ENCODE assay signal across 8 cellular contexts in the genomic region with DNA sequence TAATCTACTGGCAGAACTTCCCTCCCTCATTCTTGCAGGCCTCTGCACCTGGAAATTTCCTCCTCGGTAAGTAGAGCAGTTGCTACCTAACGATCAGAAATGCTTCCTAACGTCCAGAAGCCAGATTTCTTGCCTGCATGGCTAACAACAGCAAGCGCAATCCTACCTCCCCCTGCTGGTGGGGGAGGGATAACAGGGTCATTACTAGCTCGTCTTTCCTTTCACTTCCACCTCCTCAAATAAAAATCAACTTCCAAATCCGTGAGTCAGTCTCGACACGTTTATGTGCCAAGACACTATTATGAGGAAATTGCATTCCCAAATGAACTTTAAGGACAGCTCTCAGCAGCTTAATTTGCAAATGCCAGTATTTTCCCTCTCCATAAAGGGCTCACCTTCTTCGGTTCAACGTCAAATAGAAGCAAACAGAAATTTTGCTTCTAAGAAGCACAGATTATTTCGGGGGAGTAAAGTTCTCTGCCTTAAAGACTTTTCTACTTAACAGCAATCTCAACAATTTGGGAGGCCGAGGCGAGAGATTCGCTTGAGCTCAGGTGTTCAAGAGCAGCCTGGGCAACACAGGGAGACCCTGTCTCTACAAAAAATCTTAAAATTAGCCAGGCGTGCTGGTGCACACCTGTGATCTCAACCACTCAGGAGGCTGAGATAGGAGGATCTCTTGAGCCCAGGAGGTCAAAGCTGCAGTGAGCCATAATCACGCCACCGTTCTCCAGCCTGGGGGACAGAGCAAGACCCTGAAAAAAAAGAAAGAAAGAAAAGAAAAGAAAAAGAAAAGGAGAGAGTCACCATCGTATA.
DNase-seq lines count a peak whose midpoint lies in the region; ATAC-seq, FAIRE-seq and TF ChIP-seq lines count a peak whose summit lies in the region.
"Had no signal": no experiment of that assay in that cellular context is flagged by ENCODE, and none has a peak within 500 bp of the region (broad histone marks: within the 10 kb centered on the region; RNA-seq: fewer than 3 reads in every experiment).

No MANE protein-coding gene starts in this region.

- FAIRE-seq in HTR-8/SVneo (lab: Jason Lieb, UNC): peak; percentile 86
- FAIRE-seq: astrocyte had no signal

- peak overlapping the region; percentile 62 for H2AFZ ChIP-seq in osteoblast (ENCODE audit: low read length)

- peak; percentile 76 for ATAC-seq in GM19395 (IDR thresholded peaks at IDR 0.05; ENCODE audit: unreplicated experiment)

- TF ChIP-seq CTCF in endothelial cell (IDR thresholded peaks at IDR 0.05; ENCODE audit: unreplicated experiment) (peak; percentile 85), osteoblast (IDR thresholded peaks at IDR 0.05; ENCODE audit: extremely low read depth, low read depth, low read length) (peak; percentile 47)

- no peaks in the 10 kb centered on the region for H3K9me3 Mint-ChIP-seq in T-helper 1 cell treated with Interleukin-12 subunit alpha and Interleukin-12 subunit beta and Interleukin-4 antibody, amounts not matched to agents 30 μg/mL and 1 μg/mL, for 36 hours
- H3K9me3 Mint-ChIP-seq in endothelial cell (ENCODE audit: unreplicated experiment): no peaks in the 10 kb centered on the region

- DNase-seq in Daoy (ENCODE audit: low read depth) (peak; percentile 75), HTR-8/SVneo (ENCODE audit: insufficient read length, low spot score) (peak; percentile 29), endothelial cell (ENCODE audit: low spot score) (peak; percentile 81), osteoblast (ENCODE audit: insufficient read length, low spot score, missing footprints) (peak; percentile 37), T-helper 9 cell (no peak)

- peak overlapping the region; percentile 60 for H3K4me2 ChIP-seq in osteoblast (ENCODE audit: insufficient read depth, low read length)

- H3K27me3 ChIP-seq in osteoblast (ENCODE audit: insufficient read depth, low read length): no peaks in the 10 kb centered on the region

- H3K4me3 Mint-ChIP-seq in T-helper 1 cell treated with Interleukin-12 subunit alpha and Interleukin-12 subunit beta and Interleukin-4 antibody, amounts not matched to agents 30 μg/mL and 1 μg/mL, for 36 hours: peak overlapping the region; percentile 39
- H3K4me3 Mint-ChIP-seq in endothelial cell (ENCODE audit: unreplicated experiment): no peak overlapping the region

- no peaks in the 10 kb centered on the region for H3K9me3 ChIP-seq in osteoblast (ENCODE audit: low read depth, low read length)

- peak overlapping the region; percentile 50 for H3K4me3 ChIP-seq in osteoblast (ENCODE audit: insufficient read depth, low read length)

- H3K4me1 ChIP-seq in osteoblast (ENCODE audit: insufficient read depth, low read length): no peaks in the 10 kb centered on the region

- no peak overlapping the region for H3K27ac ChIP-seq in osteoblast (ENCODE audit: low read depth, low read length)

- H4K20me1 ChIP-seq in osteoblast (ENCODE audit: insufficient read depth, low read length): no peaks in the 10 kb centered on the region

- H3K36me3 Mint-ChIP-seq in T-helper 1 cell treated with Interleukin-12 subunit alpha and Interleukin-12 subunit beta and Interleukin-4 antibody, amounts not matched to agents 30 μg/mL and 1 μg/mL, for 36 hours (ENCODE audit: low read depth): no peaks in the 10 kb centered on the region
- H3K36me3 Mint-ChIP-seq in endothelial cell (ENCODE audit: low read depth, unreplicated experiment): no peaks in the 10 kb centered on the region

- H3K27me3 Mint-ChIP-seq in T-helper 1 cell treated with Interleukin-12 subunit alpha and Interleukin-12 subunit beta and Interleukin-4 antibody, amounts not matched to agents 30 μg/mL and 1 μg/mL, for 36 hours (ENCODE audit: low read depth): no peaks in the 10 kb centered on the region
- no peaks in the 10 kb centered on the region for H3K27me3 Mint-ChIP-seq in endothelial cell (ENCODE audit: unreplicated experiment)

- H3K79me2 ChIP-seq in osteoblast (ENCODE audit: insufficient read depth, low read length): no peaks in the 10 kb centered on the region

- H3K27ac Mint-ChIP-seq in T-helper 1 cell treated with Interleukin-12 subunit alpha and Interleukin-12 subunit beta and Interleukin-4 antibody, amounts not matched to agents 30 μg/mL and 1 μg/mL, for 36 hours: no peak overlapping the region
- no peak overlapping the region for H3K27ac Mint-ChIP-seq in endothelial cell (ENCODE audit: unreplicated experiment)

- H3K36me3 ChIP-seq in osteoblast (ENCODE audit: insufficient read depth, low read length): no peaks in the 10 kb centered on the region

- H3K4me1 Mint-ChIP-seq in T-helper 1 cell treated with Interleukin-12 subunit alpha and Interleukin-12 subunit beta and Interleukin-4 antibody, amounts not matched to agents 30 μg/mL and 1 μg/mL, for 36 hours (ENCODE audit: low read depth): peaks cover 4% of the 10 kb centered on the region
- no peaks in the 10 kb centered on the region for H3K4me1 Mint-ChIP-seq in endothelial cell (ENCODE audit: unreplicated experiment)
